8 cellular contexts compared by ENCODE assay signal in genomic region chr6:3117912-3118352, GRCh38. TPM values are rescaled to one million over a fixed set of nuclear protein-coding genes. Genes with fewer than 3 reads are reported as not detected.
DNase-seq lines count a peak whose midpoint lies in the region; ATAC-seq and TF ChIP-seq lines count a peak whose summit lies in the region.

No MANE protein-coding gene starts in this region.

- peak overlapping the region; percentile 86 for H3K27ac Mint-ChIP-seq in activated CD4-positive, alpha-beta T cell treated with anti-CD3 and anti-CD28 coated beads, Interleukin-2, amount 10 ng/mL, durations not matched to agents 7 days and 5 days
- H3K27ac Mint-ChIP-seq in activated T-helper 2 cell treated with anti-CD3 and anti-CD28 coated beads, Interferon-gamma antibody, Interleukin-2, Interleukin-4, amounts not matched to agents 10 μg/mL and 5 μg/mL and 100 μg/mL, durations not matched to agents 14 hours and 24 hours and 36 hours = peak overlapping the region; percentile 81

- peaks cover 13% of the 10 kb centered on the region for H3K36me3 Mint-ChIP-seq in activated CD4-positive, alpha-beta T cell treated with anti-CD3 and anti-CD28 coated beads, Interleukin-2, amount 10 ng/mL, durations not matched to agents 7 days and 5 days (ENCODE audit: low read depth)
- peaks cover 17% of the 10 kb centered on the region for H3K36me3 Mint-ChIP-seq in activated T-helper 2 cell treated with anti-CD3 and anti-CD28 coated beads, Interferon-gamma antibody, Interleukin-2, Interleukin-4, amounts not matched to agents 10 μg/mL and 5 μg/mL and 100 μg/mL, durations not matched to agents 14 hours and 24 hours and 36 hours (ENCODE audit: low read depth)

- no peak for DNase-seq in activated CD4-positive, alpha-beta T cell treated with anti-CD3 and anti-CD28 coated beads, Interleukin-2, amount 10 ng/mL, durations not matched to agents 7 days and 5 days
- no peak for DNase-seq in activated CD4-positive, alpha-beta T cell treated with anti-CD3 and anti-CD28 coated beads, Interleukin-2, amount 50 U/mL, for 1 hour
- DNase-seq in activated T-helper 2 cell treated with anti-CD3 and anti-CD28 coated beads, Interferon-gamma antibody, Interleukin-2, Interleukin-4, amounts not matched to agents 10 μg/mL and 5 μg/mL and 100 μg/mL, durations not matched to agents 14 hours and 24 hours and 36 hours (ENCODE audit: low spot score) = no peak
- no peak for DNase-seq in kidney epithelial cell (ENCODE audit: low read depth)
- DNase-seq in thoracic aorta (ENCODE audit: low spot score) = no peak
- no peak for DNase-seq in iPS-NIHi11 (ENCODE audit: low spot score)

- H3K4me1 ChIP-seq in thoracic aorta (ENCODE audit: control insufficient read depth in 1 of 2, low read depth in 2 of 2) = peaks cover 0 to 18% of the 10 kb centered on the region in 2 donors

- no peak for ATAC-seq in thoracic aorta (ENCODE audit: insufficient number of reproducible peaks, low FRiP score, low read depth)
- ATAC-seq in HG03108 (IDR thresholded peaks at IDR 0.05; ENCODE audit: unreplicated experiment) = no peak
- no peak for ATAC-seq in HG03439 (IDR thresholded peaks at IDR 0.05; ENCODE audit: unreplicated experiment)

- H3K4me3 ChIP-seq in kidney epithelial cell (ENCODE audit: low read depth, low read length) (peak overlapping the region; percentile 88), thoracic aorta (peak overlapping the region; percentile 86)

- H3K9me3 ChIP-seq in thoracic aorta = no peaks in the 10 kb centered on the region

- peak overlapping the region; percentile 89 to 90 for H3K27ac ChIP-seq in thoracic aorta

- TF ChIP-seq CTCF in kidney epithelial cell (IDR thresholded peaks at IDR 0.05; ENCODE audit: insufficient read depth, low read length, poor library complexity, severe bottlenecking) = no peak
- TF ChIP-seq CTCF in thoracic aorta (IDR thresholded peaks at IDR 0.05) = no peak

- POLR2A ChIA-PET in activated CD4-positive, alpha-beta T cell treated with anti-CD3 and anti-CD28 coated beads, Interleukin-2, amount 10 ng/mL, durations not matched to agents 7 days and 5 days (lab: Charles Lee) = no interaction called here

- peak overlapping the region; percentile 80 for H3K4me3 Mint-ChIP-seq in activated CD4-positive, alpha-beta T cell treated with anti-CD3 and anti-CD28 coated beads, Interleukin-2, amount 10 ng/mL, durations not matched to agents 7 days and 5 days
- H3K4me3 Mint-ChIP-seq in activated T-helper 2 cell treated with anti-CD3 and anti-CD28 coated beads, Interferon-gamma antibody, Interleukin-2, Interleukin-4, amounts not matched to agents 10 μg/mL and 5 μg/mL and 100 μg/mL, durations not matched to agents 14 hours and 24 hours and 36 hours (ENCODE audit: low read depth) = peak overlapping the region; percentile 80

- H3K36me3 ChIP-seq in kidney epithelial cell (ENCODE audit: control insufficient read depth, insufficient read depth, low read length) = peaks cover 1% of the 10 kb centered on the region
- peaks cover 20% of the 10 kb centered on the region for H3K36me3 ChIP-seq in thoracic aorta

- no peaks in the 10 kb centered on the region for H3K9me3 Mint-ChIP-seq in activated CD4-positive, alpha-beta T cell treated with anti-CD3 and anti-CD28 coated beads, Interleukin-2, amount 10 ng/mL, durations not matched to agents 7 days and 5 days
- no peaks in the 10 kb centered on the region for H3K9me3 Mint-ChIP-seq in activated T-helper 2 cell treated with anti-CD3 and anti-CD28 coated beads, Interferon-gamma antibody, Interleukin-2, Interleukin-4, amounts not matched to agents 10 μg/mL and 5 μg/mL and 100 μg/mL, durations not matched to agents 14 hours and 24 hours and 36 hours

- H3K27me3 Mint-ChIP-seq in activated CD4-positive, alpha-beta T cell treated with anti-CD3 and anti-CD28 coated beads, Interleukin-2, amount 10 ng/mL, durations not matched to agents 7 days and 5 days = no peaks in the 10 kb centered on the region
- H3K27me3 Mint-ChIP-seq in activated T-helper 2 cell treated with anti-CD3 and anti-CD28 coated beads, Interferon-gamma antibody, Interleukin-2, Interleukin-4, amounts not matched to agents 10 μg/mL and 5 μg/mL and 100 μg/mL, durations not matched to agents 14 hours and 24 hours and 36 hours (ENCODE audit: low read depth) = no peaks in the 10 kb centered on the region

- no peaks in the 10 kb centered on the region for H3K27me3 ChIP-seq in kidney epithelial cell (ENCODE audit: control insufficient read depth, insufficient read depth, low read length)
- H3K27me3 ChIP-seq in thoracic aorta (replicated peaks; ENCODE audit: insufficient read depth) = no peaks in the 10 kb centered on the region

- intact Hi-C loops in activated T-helper 2 cell treated with anti-CD3 and anti-CD28 coated beads, Interferon-gamma antibody, Interleukin-2, Interleukin-4, amounts not matched to agents 10 μg/mL and 5 μg/mL and 100 μg/mL, durations not matched to agents 14 hours and 24 hours and 36 hours (cut with micrococcal nuclease) = loop anchor here (1.0 to 2.0 kb wide), 8 partner anchors 39 to 353 kb away; partner anchors contain the start of genes NQO2, PSMG4, TUBB2A and WRNIP1

- peaks cover 26% of the 10 kb centered on the region for H3K4me1 Mint-ChIP-seq in activated CD4-positive, alpha-beta T cell treated with anti-CD3 and anti-CD28 coated beads, Interleukin-2, amount 10 ng/mL, durations not matched to agents 7 days and 5 days
- H3K4me1 Mint-ChIP-seq in activated T-helper 2 cell treated with anti-CD3 and anti-CD28 coated beads, Interferon-gamma antibody, Interleukin-2, Interleukin-4, amounts not matched to agents 10 μg/mL and 5 μg/mL and 100 μg/mL, durations not matched to agents 14 hours and 24 hours and 36 hours (ENCODE audit: low read depth) = peaks cover 16% of the 10 kb centered on the region

- CTCF ChIA-PET in activated CD4-positive, alpha-beta T cell treated with anti-CD3 and anti-CD28 coated beads, Interleukin-2, amount 10 ng/mL, durations not matched to agents 7 days and 5 days (lab: Charles Lee) = interaction anchor here (0.9 to 1.8 kb wide), 2 partner anchors 49 to 139 kb away, joined by 3 read pairs; partner anchors contain the start of gene RIPK1

RNA-seq across cellular contexts. Expression of gene BPHL, which starts 0.6 kb away (rescaled TPM):
- total RNA-seq in activated CD4-positive, alpha-beta T cell treated with anti-CD3 and anti-CD28 coated beads, Interleukin-2, amount 10 ng/mL, durations not matched to agents 7 days and 5 days = 1 to 10 TPM; 8.1 to 8.4 TPM
- total RNA-seq in activated T-helper 2 cell treated with anti-CD3 and anti-CD28 coated beads, Interferon-gamma antibody, Interleukin-2, Interleukin-4, amounts not matched to agents 10 μg/mL and 5 μg/mL and 100 μg/mL, durations not matched to agents 14 hours and 24 hours and 36 hours = 12.1 and 15.8 TPM in 2 replicates
- total RNA-seq in kidney epithelial cell (26.6 and 29.1 TPM in 2 replicates), thoracic aorta (1 to 10 TPM; 3.8 to 4.2 TPM)

RNA-seq across cellular contexts. Expression of gene TUBB2A, which starts 39.4 kb away (rescaled TPM):
- total RNA-seq in activated CD4-positive, alpha-beta T cell treated with anti-CD3 and anti-CD28 coated beads, Interleukin-2, amount 10 ng/mL, durations not matched to agents 7 days and 5 days = 1 to 10 TPM in 1 of 2 experiments, under 1 TPM in 1; 0.69 to 1.2 TPM
- total RNA-seq in activated T-helper 2 cell treated with anti-CD3 and anti-CD28 coated beads, Interferon-gamma antibody, Interleukin-2, Interleukin-4, amounts not matched to agents 10 μg/mL and 5 μg/mL and 100 μg/mL, durations not matched to agents 14 hours and 24 hours and 36 hours = 7.2 and 7.4 TPM in 2 replicates
- total RNA-seq in kidney epithelial cell (139 and 141 TPM in 2 replicates), thoracic aorta (10 to 100 TPM; 30.8 to 70.4 TPM)

RNA-seq across cellular contexts. Expression of gene RIPK1, which starts 49.6 kb away (rescaled TPM):
- total RNA-seq in activated CD4-positive, alpha-beta T cell treated with anti-CD3 and anti-CD28 coated beads, Interleukin-2, amount 10 ng/mL, durations not matched to agents 7 days and 5 days = 10 to 100 TPM; 35.8 to 38.9 TPM
- 18.3 and 19.0 TPM in 2 replicates for total RNA-seq in activated T-helper 2 cell treated with anti-CD3 and anti-CD28 coated beads, Interferon-gamma antibody, Interleukin-2, Interleukin-4, amounts not matched to agents 10 μg/mL and 5 μg/mL and 100 μg/mL, durations not matched to agents 14 hours and 24 hours and 36 hours
- total RNA-seq in kidney epithelial cell (20.5 and 22.6 TPM in 2 replicates), thoracic aorta (10 to 100 TPM; 17.2 to 44.5 TPM)
